16 cellular contexts compared by ENCODE assay signal in the genomic region with DNA sequence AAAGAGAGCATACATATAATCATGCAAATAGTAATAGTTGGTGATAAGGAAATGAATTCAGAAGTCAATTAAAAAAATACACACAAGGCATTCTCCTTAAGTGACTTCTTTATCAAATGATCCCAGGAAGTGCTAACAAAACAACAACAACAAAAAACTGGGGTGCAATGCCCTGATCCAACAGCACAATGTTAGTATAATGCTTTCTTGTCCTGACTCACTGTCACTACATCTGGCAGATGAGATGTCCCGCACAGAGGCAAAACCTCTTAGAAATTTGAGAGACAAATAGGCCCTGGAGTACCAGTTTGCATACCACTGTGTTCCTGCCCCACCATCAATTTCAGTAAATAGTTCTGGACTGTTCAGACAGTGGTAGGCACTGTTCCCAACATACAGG. TPM values are rescaled to one million over a fixed set of nuclear protein-coding genes. Genes with fewer than 3 reads are reported as not detected.
DNase-seq lines count a peak whose midpoint lies in the region; ATAC-seq and TF ChIP-seq lines count a peak whose summit lies in the region.
"Had no signal": no experiment of that assay in that cellular context is flagged by ENCODE, and none has a peak within 500 bp of the region (broad histone marks: within the 10 kb centered on the region; RNA-seq: fewer than 3 reads in every experiment).

No MANE protein-coding gene starts in this region.

- TF ChIP-seq CTCF in OCI-LY7 (conservative IDR thresholded peaks at IDR 0.05; ENCODE audit: low read length) (no peak), dorsolateral prefrontal cortex (IDR thresholded peaks at IDR 0.05 in 54 of 56, conservative IDR thresholded peaks at IDR 0.05 in 2 of 56; ENCODE audit: low read depth in 1 of 56, partially characterized antibody in 56 of 56) (peak in 1 of 56 donors; percentile 7), mucosa of descending colon (IDR thresholded peaks at IDR 0.05) (no peak)

- no peaks in the 10 kb centered on the region for H3K9me2 ChIP-seq in OCI-LY7 (ENCODE audit: insufficient read depth, low read length)

- H3K27me3 ChIP-seq in CD4-positive, CD25-positive, alpha-beta regulatory T cell (ENCODE audit: control insufficient read depth, insufficient read depth, low read length), result no peaks in the 10 kb centered on the region
- H3K27me3 ChIP-seq in dorsolateral prefrontal cortex, result no peaks in the 10 kb centered on the region
- H3K27me3 ChIP-seq in CD8-positive, alpha-beta memory T cell (ENCODE audit: insufficient read depth, low read length, poor library complexity, severe bottlenecking), result no peaks in the 10 kb centered on the region
- H3K27me3 ChIP-seq: BLaER1 had no signal

- CTCF ChIA-PET in OCI-LY7 (lab: Charles Lee; ENCODE audit: unreplicated experiment), result no interaction called here
- CTCF ChIA-PET in CD8-positive, alpha-beta memory T cell (lab: Charles Lee), result no interaction called here

- H3K4me3 ChIP-seq in CD4-positive, CD25-positive, alpha-beta regulatory T cell (ENCODE audit: low read depth, low read length), result no peak overlapping the region
- no peak overlapping the region for H3K4me3 ChIP-seq in OCI-LY7 (ENCODE audit: low read depth, low read length, poor library complexity, severe bottlenecking)
- peak overlapping the region in 1 of 59 donors; percentile 10 for H3K4me3 ChIP-seq in dorsolateral prefrontal cortex
- no peak overlapping the region for H3K4me3 ChIP-seq in CD8-positive, alpha-beta memory T cell (ENCODE audit: low read length)
- H3K4me3 ChIP-seq in mucosa of descending colon, result no peak overlapping the region
- H3K4me3 ChIP-seq: BLaER1 had no signal

- no TSS peak for BruUV-seq in OCI-LY7 (replicated peaks; lab: Mats Ljungman, UMichigan)

- H3K79me2 ChIP-seq in OCI-LY7 (ENCODE audit: insufficient read depth, low read depth, low read length), result no peaks in the 10 kb centered on the region

- H3K36me3 Mint-ChIP-seq in CD4-positive, CD25-positive, alpha-beta regulatory T cell, result peaks cover 4% of the 10 kb centered on the region
- peaks cover 0 to 14% (median 3%) of the 10 kb centered on the region in 3 donors for H3K36me3 Mint-ChIP-seq in CD8-positive, alpha-beta memory T cell

- no peaks in the 10 kb centered on the region for H3K9me3 ChIP-seq in CD4-positive, CD25-positive, alpha-beta regulatory T cell (ENCODE audit: control insufficient read depth in 2 of 2, low read length in 2 of 2)
- no peaks in the 10 kb centered on the region for H3K9me3 ChIP-seq in OCI-LY7 (ENCODE audit: low read length)
- H3K9me3 ChIP-seq in CD8-positive, alpha-beta memory T cell (ENCODE audit: low read length), result no peaks in the 10 kb centered on the region
- H3K9me3 ChIP-seq in mucosa of descending colon, result no peaks in the 10 kb centered on the region
- H3K9me3 ChIP-seq: BLaER1 had no signal

- no peak overlapping the region for H3K4me3 Mint-ChIP-seq in CD4-positive, CD25-positive, alpha-beta regulatory T cell
- H3K4me3 Mint-ChIP-seq in CD8-positive, alpha-beta memory T cell, result no peak overlapping the region
- H3K4me3 Mint-ChIP-seq: HFFc6 had no signal

- H3K9me3 Mint-ChIP-seq in CD4-positive, CD25-positive, alpha-beta regulatory T cell, result no peaks in the 10 kb centered on the region
- H3K9me3 Mint-ChIP-seq in CD8-positive, alpha-beta memory T cell, result no peaks in the 10 kb centered on the region
- H3K9me3 Mint-ChIP-seq: HFFc6 had no signal

- H2AFZ ChIP-seq in OCI-LY7 (ENCODE audit: low read length), result no peak overlapping the region

- H3K4me1 ChIP-seq in CD4-positive, CD25-positive, alpha-beta regulatory T cell (ENCODE audit: control insufficient read depth, insufficient read depth, low read length, poor library complexity, severe bottlenecking), result no peaks in the 10 kb centered on the region
- H3K4me1 ChIP-seq in OCI-LY7 (ENCODE audit: insufficient read depth, low read length, poor library complexity, severe bottlenecking), result peaks cover 24% of the 10 kb centered on the region
- no peaks in the 10 kb centered on the region for H3K4me1 ChIP-seq in CD8-positive, alpha-beta memory T cell (ENCODE audit: insufficient read depth, low read length)
- H3K4me1 ChIP-seq in mucosa of descending colon (ENCODE audit: low read depth), result no peaks in the 10 kb centered on the region
- H3K4me1 ChIP-seq: BLaER1 had no signal

- H3K27ac ChIP-seq in CD4-positive, CD25-positive, alpha-beta regulatory T cell (ENCODE audit: insufficient read depth, low read length, poor library complexity, severe bottlenecking), result no peak overlapping the region
- H3K27ac ChIP-seq in OCI-LY7 (ENCODE audit: low read depth, low read length, poor library complexity, severe bottlenecking) (no peak overlapping the region), dorsolateral prefrontal cortex (peak overlapping the region in 58 of 59 donors; percentile 24 to 93 (median 78))
- H3K27ac ChIP-seq in CD8-positive, alpha-beta memory T cell (ENCODE audit: low read depth, low read length), result no peak overlapping the region
- H3K27ac ChIP-seq: BLaER1 had no signal

- no peaks in the 10 kb centered on the region for H4K20me1 ChIP-seq in OCI-LY7 (ENCODE audit: insufficient read depth, low read length)
- H4K20me1 ChIP-seq: BLaER1 had no signal

- POLR2A ChIA-PET in OCI-LY7 (lab: Charles Lee), result interaction anchor here (0.6 to 2.0 kb wide), 3 partner anchors 10 to 168 kb away, joined by 4 to 13 read pairs (median 12); partner anchors contain the start of genes ATG13 and HARBI1
- POLR2A ChIA-PET in CD8-positive, alpha-beta memory T cell (lab: Charles Lee), result no interaction called here

- peaks cover 7% of the 10 kb centered on the region for H3K36me3 ChIP-seq in CD4-positive, CD25-positive, alpha-beta regulatory T cell (ENCODE audit: control insufficient read depth, insufficient read depth, low read length)
- H3K36me3 ChIP-seq in OCI-LY7 (ENCODE audit: insufficient read depth, low read length) (peaks cover 6% of the 10 kb centered on the region; the same call in 1 of the 2 replicates), mucosa of descending colon (ENCODE audit: low read depth) (no peaks in the 10 kb centered on the region)
- no peaks in the 10 kb centered on the region for H3K36me3 ChIP-seq in CD8-positive, alpha-beta memory T cell (ENCODE audit: insufficient read depth, low read length)

- intact Hi-C loops in OCI-LY7 (cut with micrococcal nuclease; ENCODE audit: unreplicated experiment), result no loop called here
- intact Hi-C loops in dorsolateral prefrontal cortex (cut with DNase I), result no loop called here
- intact Hi-C loops in mucosa of descending colon (cut with DNase I, micrococcal nuclease), result no loop called here

- H3K27ac Mint-ChIP-seq in CD4-positive, CD25-positive, alpha-beta regulatory T cell, result peak overlapping the region in 2 of 3 donors; percentile 17 to 45
- H3K27ac Mint-ChIP-seq in CD8-positive, alpha-beta memory T cell, result no peak overlapping the region
- H3K27ac Mint-ChIP-seq: HFFc6 had no signal

- peak overlapping the region; percentile 42 for H3K4me2 ChIP-seq in OCI-LY7 (ENCODE audit: low read length)
- H3K4me2 ChIP-seq: BLaER1 had no signal

- DNase-seq in CD4-positive, CD25-positive, alpha-beta regulatory T cell, result no peak
- DNase-seq in OCI-LY7 (ENCODE audit: low spot score), result no peak
- no peak for DNase-seq in dorsolateral prefrontal cortex
- DNase-seq in pons (ENCODE audit: low spot score), result peak; percentile 71
- no peak for DNase-seq in CD8-positive, alpha-beta memory T cell
- DNase-seq in occipital lobe (lab: John Stamatoyannopoulos, UW), result no peak
- no peak for DNase-seq in mucosa of descending colon
- DNase-seq: 8988T, AML-193, DMS79 treated with DMSO at 0.1 percent for 48 hours, EL, HCEC 1CT, HFFc6, IMR-90 had no signal

- peaks cover 3 to 10% (median 6%) of the 10 kb centered on the region in 4 donors for H3K4me1 Mint-ChIP-seq in CD4-positive, CD25-positive, alpha-beta regulatory T cell
- peaks cover 3 to 5% (median 5%) of the 10 kb centered on the region in 3 donors for H3K4me1 Mint-ChIP-seq in CD8-positive, alpha-beta memory T cell

- ATAC-seq in CD4-positive, CD25-positive, alpha-beta regulatory T cell (ENCODE audit: low read depth in 2 of 2), result no peak
- ATAC-seq in HG03097 (IDR thresholded peaks at IDR 0.05; ENCODE audit: low FRiP score, unreplicated experiment) (no peak), mucosa of descending colon (no peak)

- no peaks in the 10 kb centered on the region for H3K27me3 Mint-ChIP-seq in CD4-positive, CD25-positive, alpha-beta regulatory T cell
- H3K27me3 Mint-ChIP-seq in CD8-positive, alpha-beta memory T cell, result no peaks in the 10 kb centered on the region

RNA-seq across cellular contexts. Expression of gene AMBRA1, which starts 11.0 kb away (rescaled TPM):
- 61.0 TPM for total RNA-seq in CD4-positive, CD25-positive, alpha-beta regulatory T cell
- polyA plus RNA-seq in CD4-positive, CD25-positive, alpha-beta regulatory T cell, result 10 to 100 TPM in 3 of 4 donors, 1 to 10 TPM in 1; 8.2 to 18.3 (median 12.0) TPM
- total RNA-seq in OCI-LY7 (2014; rRNA removed; shearing (Covaris generic)), result 21.8 and 24.6 TPM in 2 replicates
- total RNA-seq in OCI-LY7 (2022) (30.7 and 35.2 TPM in 2 replicates), dorsolateral prefrontal cortex (10 to 100 TPM; 38.0 to 80.2 (median 50.1) TPM), occipital lobe (27.1 TPM), mucosa of descending colon (10 to 100 TPM; 42.0 to 46.7 (median 45.2) TPM)
- total RNA-seq in CD8-positive, alpha-beta memory T cell, result 10 to 100 TPM; 31.3 to 33.3 TPM
- 13.6 TPM for polyA plus RNA-seq in CD8-positive, alpha-beta memory T cell

RNA-seq across cellular contexts. Expression of gene HARBI1, which starts 12.2 kb away (rescaled TPM):
- 19.2 TPM for total RNA-seq in CD4-positive, CD25-positive, alpha-beta regulatory T cell
- 10 to 100 TPM in 2 of 4 donors, 1 to 10 TPM in 2; 8.4 to 13.9 (median 9.4) TPM for polyA plus RNA-seq in CD4-positive, CD25-positive, alpha-beta regulatory T cell
- 4.8 and 5.2 TPM in 2 replicates for total RNA-seq in OCI-LY7 (2014; rRNA removed; shearing (Covaris generic))
- total RNA-seq in OCI-LY7 (2022) (7.1 and 8.4 TPM in 2 replicates), dorsolateral prefrontal cortex (10 to 100 TPM in 23 of 120 experiments, 1 to 10 TPM in 97; 4.5 to 29.2 (median 8.0) TPM), occipital lobe (6.7 TPM), mucosa of descending colon (1 to 10 TPM; 4.5 to 6.0 (median 5.7) TPM)
- total RNA-seq in CD8-positive, alpha-beta memory T cell, result 1 to 10 TPM; 4.6 to 5.3 TPM
- polyA plus RNA-seq in CD8-positive, alpha-beta memory T cell, result 12.9 TPM

RNA-seq across cellular contexts. Expression of gene ATG13, which starts 12.6 kb away (rescaled TPM):
- total RNA-seq in CD4-positive, CD25-positive, alpha-beta regulatory T cell, result 135 TPM
- 10 to 100 TPM; 69.0 to 88.8 (median 76.8) TPM for polyA plus RNA-seq in CD4-positive, CD25-positive, alpha-beta regulatory T cell
- total RNA-seq in OCI-LY7 (2014; rRNA removed; shearing (Covaris generic)), result 53.2 and 60.6 TPM in 2 replicates
- total RNA-seq in OCI-LY7 (2022) (46.4 and 68.6 TPM in 2 replicates), dorsolateral prefrontal cortex (100 to 1,000 TPM; 107 to 201 (median 150) TPM), occipital lobe (54.3 TPM), mucosa of descending colon (10 to 100 TPM; 61.6 to 81.4 (median 62.3) TPM)
- total RNA-seq in CD8-positive, alpha-beta memory T cell, result 10 to 100 TPM; 67.9 to 69.6 TPM
- 81.6 TPM for polyA plus RNA-seq in CD8-positive, alpha-beta memory T cell

Comparison
In these comparisons a context has a peak if more than half of its experiments do, and no peak if none do; other contexts are left out.
1. H3K27ac ChIP-seq: peak in dorsolateral prefrontal cortex (58 of 59); none in CD4-positive, CD25-positive, alpha-beta regulatory T cell (single experiment), OCI-LY7 (single experiment) and CD8-positive, alpha-beta memory T cell (single experiment).
2. H3K27ac Mint-ChIP-seq: peak in CD4-positive, CD25-positive, alpha-beta regulatory T cell (2 of 3); none in CD8-positive, alpha-beta memory T cell (0 of 8).